ENCODE assay signal across 34 cellular contexts in the genomic region with DNA sequence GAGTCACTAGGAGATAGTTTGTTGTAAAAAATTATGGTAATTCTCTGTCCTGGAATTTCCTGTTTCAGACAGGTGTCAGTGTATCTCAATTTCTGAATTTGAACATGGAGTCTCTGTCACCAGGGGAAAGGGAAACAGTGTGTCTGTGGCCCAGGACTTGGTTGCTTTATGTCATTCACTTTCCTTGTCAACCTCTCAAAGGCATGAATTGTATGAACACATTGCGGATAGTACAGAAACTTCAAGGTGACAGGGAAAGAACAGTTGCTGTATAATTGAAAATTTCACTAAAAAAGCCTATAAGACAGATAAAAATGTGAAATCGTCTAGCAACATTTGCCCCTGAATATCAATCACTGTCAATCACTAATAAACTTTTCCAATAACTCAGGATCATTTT.
DNase-seq lines count a peak whose midpoint lies in the region; ATAC-seq, FAIRE-seq and TF ChIP-seq lines count a peak whose summit lies in the region.
"Had no signal": no experiment of that assay in that cellular context is flagged by ENCODE, and none has a peak within 500 bp of the region (broad histone marks: within the 10 kb centered on the region; RNA-seq: fewer than 3 reads in every experiment).

No MANE protein-coding gene starts in this region.

- no peaks in the 10 kb centered on the region for H3K27me3 ChIP-seq in keratinocyte (ENCODE audit: control insufficient read depth, extremely low read depth, insufficient read depth, low read length)
- no peaks in the 10 kb centered on the region for H3K27me3 ChIP-seq in neural cell (ENCODE audit: insufficient read depth, low read depth, low read length)
- H3K27me3 ChIP-seq: BE2C; BLaER1; BLaER1 treated with 17β-estradiol and CSF1 and Interleukin-3, amounts not matched to agents 10 nM and 100 nM had no signal

- H3K9me1 ChIP-seq in keratinocyte (ENCODE audit: control insufficient read depth, extremely low read depth, insufficient read depth, low read length), result no peaks in the 10 kb centered on the region

- no peak overlapping the region for H3K4me3 Mint-ChIP-seq in mesothelial cell of epicardium
- H3K4me3 Mint-ChIP-seq: B cell; CD14-positive monocyte; CD4-positive, alpha-beta memory T cell; CD4-positive, alpha-beta T cell; CD4-positive, CD25-positive, alpha-beta regulatory T cell; CD8-positive, alpha-beta memory T cell; CD8-positive, alpha-beta T cell had no signal

- no peak overlapping the region for H3K4me2 ChIP-seq in keratinocyte (ENCODE audit: control insufficient read depth, extremely low read depth, insufficient read depth, low read depth, low read length)
- no peak overlapping the region for H3K4me2 ChIP-seq in neural cell (ENCODE audit: low read length)
- H3K4me2 ChIP-seq: A549; BLaER1; BLaER1 treated with 17β-estradiol and CSF1 and Interleukin-3, amounts not matched to agents 10 nM and 100 nM had no signal

- H3K4me1 ChIP-seq in keratinocyte (ENCODE audit: control insufficient read depth, extremely low read depth, insufficient read depth, low read length), result peaks cover 8% of the 10 kb centered on the region
- H3K4me1 ChIP-seq: A549; BE2C; BLaER1; BLaER1 treated with 17β-estradiol and CSF1 and Interleukin-3, amounts not matched to agents 10 nM and 100 nM had no signal

- no peak overlapping the region for H3K4me3 ChIP-seq in keratinocyte (ENCODE audit: control insufficient read depth in 2 of 3, extremely low read depth in 1 of 3, insufficient read depth in 2 of 3, low read depth in 1 of 3, low read length in 3 of 3)
- no peak overlapping the region for H3K4me3 ChIP-seq in neural cell (ENCODE audit: low read length)
- H3K4me3 ChIP-seq: A549; BLaER1; BLaER1 treated with 17β-estradiol and CSF1 and Interleukin-3, amounts not matched to agents 10 nM and 100 nM had no signal

- no peaks in the 10 kb centered on the region for H4K20me1 ChIP-seq in keratinocyte (ENCODE audit: control insufficient read depth, extremely low read depth, insufficient read depth, low read length)
- H4K20me1 ChIP-seq in neural cell (ENCODE audit: insufficient read depth), result no peaks in the 10 kb centered on the region
- H4K20me1 ChIP-seq: BLaER1 had no signal

- peak; percentile 77 for TF ChIP-seq EP300 in neural cell (conservative IDR thresholded peaks at IDR 0.05; ENCODE audit: poor library complexity, severe bottlenecking)

- H3K27ac ChIP-seq in keratinocyte (ENCODE audit: control insufficient read depth, insufficient read depth, low read length), result no peak overlapping the region
- no peak overlapping the region for H3K27ac ChIP-seq in neural cell (ENCODE audit: low read length)
- H3K27ac ChIP-seq: 22Rv1; A549; BLaER1; BLaER1 treated with 17β-estradiol and CSF1 and Interleukin-3, amounts not matched to agents 10 nM and 100 nM; C4-2B had no signal

- no peak overlapping the region for H2AFZ ChIP-seq in keratinocyte (ENCODE audit: control insufficient read depth, low read length)
- H2AFZ ChIP-seq in neural cell (ENCODE audit: low read depth, low read length), result no peak overlapping the region

- peaks cover 55% of the 10 kb centered on the region for H3K4me1 Mint-ChIP-seq in mesothelial cell of epicardium
- H3K4me1 Mint-ChIP-seq: B cell; CD14-positive monocyte; CD4-positive, alpha-beta memory T cell; CD4-positive, CD25-positive, alpha-beta regulatory T cell; CD8-positive, alpha-beta memory T cell had no signal

- no peaks in the 10 kb centered on the region for H3K9me3 ChIP-seq in keratinocyte (ENCODE audit: control insufficient read depth, low read depth, low read length)
- H3K9me3 ChIP-seq in neural cell (ENCODE audit: low read length), result no peaks in the 10 kb centered on the region
- H3K9me3 ChIP-seq: A549; BE2C; BLaER1; BLaER1 treated with 17β-estradiol and CSF1 and Interleukin-3, amounts not matched to agents 10 nM and 100 nM; Caco-2 had no signal

- no peaks in the 10 kb centered on the region for H3K9me2 ChIP-seq in neural cell (ENCODE audit: insufficient read depth, low read length)

- no peak for DNase-seq in keratinocyte (ENCODE audit: low read depth, low spot score)
- DNase-seq in mesothelial cell of epicardium (ENCODE audit: low spot score in 2 of 2, unreplicated experiment in 2 of 2), result no peak
- no peak for DNase-seq in NCI-H2171 treated with DMSO at 0.1 percent for 48 hours (lab: John Stamatoyannopoulos, UW)
- DNase-seq in dermis blood vessel endothelial cell, result no peak
- DNase-seq: 8988T; ACHN; AML-193; BE2C; C1 segment of cervical spinal cord; Caco-2; Calu3; CD4-positive, alpha-beta memory T cell; CD4-positive, alpha-beta T cell; CD4-positive, CD25-positive, alpha-beta regulatory T cell; CD8-positive, alpha-beta memory T cell; CD8-positive, alpha-beta T cell; DMS 273 treated with DMSO at 0.1 percent for 48 hours; DMS153; DMS53; DMS79; DMS79 treated with DMSO at 0.1 percent for 48 hours; DND-41; EL had no signal

- H3K79me2 ChIP-seq in keratinocyte (ENCODE audit: control insufficient read depth, insufficient read depth, low read length) (no peaks in the 10 kb centered on the region), neural cell (replicated peaks; ENCODE audit: insufficient read depth, low read length) (no peaks in the 10 kb centered on the region)

- dilution Hi-C loops in keratinocyte (cut with MboI; ENCODE audit: extremely low pct_ligation_motif_present, low sequenced_read_pairs), result no loop called here

- H3K9me3 Mint-ChIP-seq in mesothelial cell of epicardium, result peaks cover 20% of the 10 kb centered on the region
- H3K9me3 Mint-ChIP-seq: CD8-positive, alpha-beta T cell had no signal

- no peak for ATAC-seq in HG02852 (IDR thresholded peaks at IDR 0.05; ENCODE audit: unreplicated experiment)
- ATAC-seq: A549; CD8-positive, alpha-beta T cell had no signal

- FAIRE-seq in keratinocyte (lab: Jason Lieb, UNC), result peak; percentile 20
- FAIRE-seq: A204.1, A549, D721Med had no signal

- TF ChIP-seq CTCF in keratinocyte (optimal IDR thresholded peaks at IDR 0.05 in 1 of 3, IDR thresholded peaks at IDR 0.05 in 1 of 3, conservative IDR thresholded peaks at IDR 0.05 in 1 of 3; ENCODE audit: extremely low read depth in 1 of 3, insufficient read depth in 2 of 3, low read length in 3 of 3) (no peak), mesothelial cell of epicardium (IDR thresholded peaks at IDR 0.05; ENCODE audit: unreplicated experiment) (no peak), neural cell (IDR thresholded peaks at IDR 0.05; ENCODE audit: poor library complexity, severe bottlenecking) (no peak)

- H3F3A ChIP-seq in neural cell (ENCODE audit: insufficient read depth, low read length, poor library complexity, severe bottlenecking), result no peaks in the 10 kb centered on the region

- H3K36me3 ChIP-seq in keratinocyte (ENCODE audit: control insufficient read depth in 2 of 2, extremely low read depth in 1 of 2, insufficient read depth in 2 of 2, low read length in 2 of 2), result no peaks in the 10 kb centered on the region
- H3K36me3 ChIP-seq in neural cell (ENCODE audit: insufficient read depth, low read length), result no peaks in the 10 kb centered on the region
- H3K36me3 ChIP-seq: BE2C; BLaER1; BLaER1 treated with 17β-estradiol and CSF1 and Interleukin-3, amounts not matched to agents 10 nM and 100 nM had no signal

- H3K9ac ChIP-seq in keratinocyte (ENCODE audit: control insufficient read depth, extremely low read depth, insufficient read depth, low read length) (no peak overlapping the region), neural cell (ENCODE audit: low read length) (no peak overlapping the region)
- H3K9ac ChIP-seq: BLaER1; BLaER1 treated with 17β-estradiol and CSF1 and Interleukin-3, amounts not matched to agents 10 nM and 100 nM had no signal

- H3K27ac Mint-ChIP-seq in mesothelial cell of epicardium, result peak overlapping the region; percentile 33
- H3K27ac Mint-ChIP-seq: B cell; CD14-positive monocyte; CD4-positive, alpha-beta memory T cell; CD4-positive, alpha-beta T cell; CD4-positive, CD25-positive, alpha-beta regulatory T cell; CD8-positive, alpha-beta memory T cell; CD8-positive, alpha-beta T cell had no signal

- H3K27me3 Mint-ChIP-seq in mesothelial cell of epicardium (ENCODE audit: low read depth), result no peaks in the 10 kb centered on the region

- peaks cover 8% of the 10 kb centered on the region for H3K36me3 Mint-ChIP-seq in mesothelial cell of epicardium
- H3K36me3 Mint-ChIP-seq: CD14-positive monocyte; CD4-positive, alpha-beta memory T cell; CD4-positive, CD25-positive, alpha-beta regulatory T cell; CD8-positive, alpha-beta memory T cell; CD8-positive, alpha-beta T cell had no signal

- TF ChIP-seq RAD21 in neural cell (conservative IDR thresholded peaks at IDR 0.05), result no peak

TF ChIP-seq in neural cell, 6 proteins besides CTCF, POLR2A, EP300 and RAD21:
- TF ChIP-seq EZH2 (IDR thresholded peaks at IDR 0.05; ENCODE audit: borderline replicate concordance, insufficient read depth, low read length, poor library complexity, severe bottlenecking), result no peak
- TF ChIP-seq POLR2AphosphoS5 (IDR thresholded peaks at IDR 0.05), result peak; percentile 53
